In the genomic region with DNA sequence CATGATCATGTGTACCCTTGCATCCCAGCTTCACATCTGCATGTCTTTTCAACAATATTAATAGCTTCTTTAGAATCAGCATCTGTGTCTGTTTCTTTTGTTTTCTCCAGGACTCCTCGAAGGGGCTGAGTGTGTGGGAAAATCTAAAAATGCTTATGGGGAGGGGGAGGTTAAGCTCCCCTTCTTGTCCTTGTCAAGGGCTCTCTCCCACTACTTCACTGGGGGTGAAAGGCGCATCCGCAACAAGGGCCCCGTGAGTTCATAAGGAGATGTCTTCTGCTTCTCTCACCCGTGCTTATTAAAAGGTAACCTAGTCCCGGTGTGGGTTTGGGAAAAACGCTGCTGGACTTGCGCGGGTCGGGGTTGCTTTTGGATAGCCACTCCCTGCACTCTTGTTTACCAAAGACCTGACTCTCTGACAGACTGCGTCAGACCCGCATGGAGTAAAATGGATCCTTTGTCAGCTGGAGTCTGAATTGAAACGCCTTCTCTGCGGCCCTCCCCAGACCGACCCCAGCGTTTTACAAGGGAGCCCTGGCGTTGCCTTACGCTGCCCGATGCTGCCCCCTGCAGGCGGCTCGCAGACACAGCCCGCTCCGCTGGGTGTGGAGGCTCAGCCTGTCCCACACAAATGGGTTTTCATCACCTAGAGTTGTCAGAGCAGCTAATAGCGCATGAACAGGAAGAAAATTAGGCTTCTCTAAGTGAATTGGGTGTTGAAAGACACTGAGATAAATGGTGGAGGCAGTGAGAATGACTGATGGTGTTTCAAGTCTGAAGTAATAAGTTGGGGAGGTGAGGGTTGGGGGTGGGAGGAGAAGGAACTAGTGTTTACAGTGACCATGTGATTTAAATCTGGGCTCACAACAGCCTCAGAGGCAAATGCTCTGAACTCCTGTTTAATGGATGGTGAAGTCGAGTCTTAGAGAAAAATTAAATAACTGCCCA, we compare ENCODE assay signal across 8 cellular contexts. TPM values are rescaled to one million over a fixed set of nuclear protein-coding genes. Genes with fewer than 3 reads are reported as not detected.
DNase-seq lines count a peak whose midpoint lies in the region; ATAC-seq and TF ChIP-seq lines count a peak whose summit lies in the region.

No MANE protein-coding gene starts in this region.

- H4K20me1 ChIP-seq in fibroblast of lung (ENCODE audit: control insufficient read depth, extremely low read depth, insufficient read depth, low read length) = no peaks in the 10 kb centered on the region

- H3K36me3 ChIP-seq in KOPT-K1 (ENCODE audit: insufficient read depth, low read length) (no peaks in the 10 kb centered on the region), Panc1 (ENCODE audit: control insufficient read depth, insufficient read depth, low read length) (no peaks in the 10 kb centered on the region), fibroblast of lung (ENCODE audit: control insufficient read depth, insufficient read depth, low read length) (no peaks in the 10 kb centered on the region)

- peaks cover 0 to 8% of the 10 kb centered on the region in 2 donors for H3K27me3 Mint-ChIP-seq in natural killer cell treated with Interleukin-12 subunit alpha and Interleukin-12 subunit beta and Interleukin-15 and Interleukin-18, amount 100 ng/mL, for 72 hours

- POLR2A ChIA-PET in Panc1 (lab: Charles Lee) = interaction anchor here (0.7 to 0.8 kb wide), 2 partner anchors 53 to 281 kb away, joined by 3 to 4 read pairs; partner anchors contain the start of gene IER5

- in situ Hi-C loops in Panc1 (cut with HindIII; ENCODE audit: low pct_unique_long_range_greater_than_20kb, low sequenced_read_pairs) = no loop called here

- no peaks in the 10 kb centered on the region for H3K9me3 Mint-ChIP-seq in natural killer cell treated with Interleukin-12 subunit alpha and Interleukin-12 subunit beta and Interleukin-15 and Interleukin-18, amount 100 ng/mL, for 72 hours

- intact Hi-C loops in Panc1 (cut with micrococcal nuclease; ENCODE audit: unreplicated experiment) = loop anchor here (1.0 to 5.0 kb wide), 3 partner anchors 58 to 260 kb away; no protein-coding TSS in a partner anchor

- DNase-seq in DMS114 treated with DMSO at 0.1 percent for 48 hours (lab: John Stamatoyannopoulos, UW; ENCODE audit: unreplicated experiment) (peak; percentile 60), Panc1 (ENCODE audit: low read depth, low spot score) (peak; percentile 64), activated T-helper 1 cell treated with Interleukin-2 at 50 U/mL for 16 hours (ENCODE audit: low read depth) (peak; percentile 76), fibroblast of lung (ENCODE audit: low read depth in 2 of 2) (peak; percentile 81 to 87)
- DNase-seq in natural killer cell treated with Interleukin-12 subunit alpha and Interleukin-12 subunit beta and Interleukin-15 and Interleukin-18, amount 100 ng/mL, for 72 hours (ENCODE audit: low spot score) = peak; percentile 90
- DNase-seq in stimulated activated naive CD4-positive, alpha-beta T cell treated with Interleukin-2 at 50 U/mL for 16 hours (lab: John Stamatoyannopoulos, UW) = peak; percentile 84

- peak; percentile 77 for ATAC-seq in GM21723 (IDR thresholded peaks at IDR 0.05; ENCODE audit: unreplicated experiment)
- peak; percentile 99 for ATAC-seq in Panc1
- peak; percentile 88 to 89 for ATAC-seq in natural killer cell treated with Interleukin-12 subunit alpha and Interleukin-12 subunit beta and Interleukin-15 and Interleukin-18, amount 100 ng/mL, for 72 hours

- H3K9ac ChIP-seq in fibroblast of lung (ENCODE audit: insufficient read depth, low read length) = peak overlapping the region; percentile 1

- no peak overlapping the region for H2AFZ ChIP-seq in fibroblast of lung (ENCODE audit: low read length)

- no peaks in the 10 kb centered on the region for H3K27me3 ChIP-seq in Panc1 (ENCODE audit: control insufficient read depth, insufficient read depth, low read length)
- H3K27me3 ChIP-seq in fibroblast of lung (ENCODE audit: control insufficient read depth, insufficient read depth, low read length) = no peaks in the 10 kb centered on the region

- no peaks in the 10 kb centered on the region for H3K79me2 ChIP-seq in fibroblast of lung (ENCODE audit: control insufficient read depth, insufficient read depth, low read length)

- H3K9me3 ChIP-seq in KOPT-K1 (ENCODE audit: insufficient read depth, low read length, poor library complexity, severe bottlenecking) (peaks cover 12% of the 10 kb centered on the region), Panc1 (ENCODE audit: control insufficient read depth, insufficient read depth, low read depth, low read length) (no peaks in the 10 kb centered on the region), fibroblast of lung (ENCODE audit: control insufficient read depth, insufficient read depth, low read depth, low read length) (no peaks in the 10 kb centered on the region)

- peak overlapping the region; percentile 57 for H3K4me2 ChIP-seq in fibroblast of lung (ENCODE audit: extremely low read depth, insufficient read depth, low read length)

- H3K27ac Mint-ChIP-seq in natural killer cell treated with Interleukin-12 subunit alpha and Interleukin-12 subunit beta and Interleukin-15 and Interleukin-18, amount 100 ng/mL, for 72 hours = peak overlapping the region; percentile 84 to 85

- H3K4me1 ChIP-seq in Panc1 (ENCODE audit: control insufficient read depth, insufficient read depth, low read length) = peaks cover 10% of the 10 kb centered on the region
- peaks cover 24% of the 10 kb centered on the region for H3K4me1 ChIP-seq in fibroblast of lung (ENCODE audit: control insufficient read depth, extremely low read depth, insufficient read depth, low read length)

- no peaks in the 10 kb centered on the region for H3K36me3 Mint-ChIP-seq in natural killer cell treated with Interleukin-12 subunit alpha and Interleukin-12 subunit beta and Interleukin-15 and Interleukin-18, amount 100 ng/mL, for 72 hours

- CTCF ChIA-PET in Panc1 (lab: Charles Lee) = interaction anchor here (0.6 to 1.8 kb wide), 8 partner anchors 13 to 412 kb away, joined by 3 to 9 read pairs (median 4); no protein-coding TSS in a partner anchor

- peak overlapping the region; percentile 19 to 52 for H3K4me3 ChIP-seq in Panc1 (ENCODE audit: low read depth in 2 of 2, low read length in 2 of 2)
- H3K4me3 ChIP-seq in fibroblast of lung (replicated peaks in 1 of 4; ENCODE audit: control extremely low read depth in 1 of 4, insufficient read depth in 1 of 4, low read depth in 3 of 4, low read length in 4 of 4) = peak overlapping the region in 2 of 4 experiments; percentile 26 to 41

- peak; percentile 92 for TF ChIP-seq CTCF in Panc1 (IDR thresholded peaks at IDR 0.05)
- TF ChIP-seq CTCF in fibroblast of lung (conservative IDR thresholded peaks at IDR 0.05 in 1 of 2, IDR thresholded peaks at IDR 0.05 in 1 of 2; ENCODE audit: low read depth in 1 of 2, low read length in 2 of 2) = peak; percentile 94 to 97

- H3K27ac ChIP-seq in KOPT-K1 (ENCODE audit: low read depth, low read length, poor library complexity, severe bottlenecking) (peak overlapping the region; percentile 61), Panc1 (ENCODE audit: low read length) (peak overlapping the region; percentile 53), fibroblast of lung (ENCODE audit: insufficient read depth, low read length) (peak overlapping the region; percentile 93)

- no TSS peak for BruUV-seq in Panc1 (replicated peaks; lab: Mats Ljungman, UMichigan)

- peak overlapping the region; percentile 70 for H3K4me3 Mint-ChIP-seq in natural killer cell treated with Interleukin-12 subunit alpha and Interleukin-12 subunit beta and Interleukin-15 and Interleukin-18, amount 100 ng/mL, for 72 hours

- peaks cover 53 to 66% of the 10 kb centered on the region in 2 donors for H3K4me1 Mint-ChIP-seq in natural killer cell treated with Interleukin-12 subunit alpha and Interleukin-12 subunit beta and Interleukin-15 and Interleukin-18, amount 100 ng/mL, for 72 hours (ENCODE audit: low read depth in 2 of 2)

RNA-seq across cellular contexts. Expression of gene IER5, which starts 53.9 kb away (rescaled TPM):
- total RNA-seq in Panc1 (2021; ENCODE audit: unreplicated experiment) = 20.4 TPM
- 14.2 TPM for polyA plus RNA-seq in Panc1 (2012; ENCODE audit: insufficient read length)
- total RNA-seq in fibroblast of lung = 31.1 and 42.8 TPM in 2 replicates
- 19.1 and 24.2 TPM in 2 replicates for polyA plus RNA-seq in fibroblast of lung
- polyA plus RNA-seq in fibroblast of lung (2012) = 26.0 and 33.9 TPM in 2 replicates
- 8.7 and 13.4 TPM in 2 replicates for polyA minus RNA-seq in fibroblast of lung (ENCODE audit: low replicate concordance)
- 10 to 100 TPM; 57.1 to 91.7 TPM for total RNA-seq in natural killer cell treated with Interleukin-12 subunit alpha and Interleukin-12 subunit beta and Interleukin-15 and Interleukin-18, amount 100 ng/mL, for 72 hours
